ENCODE assay signal across 34 cellular contexts in the genomic region with DNA sequence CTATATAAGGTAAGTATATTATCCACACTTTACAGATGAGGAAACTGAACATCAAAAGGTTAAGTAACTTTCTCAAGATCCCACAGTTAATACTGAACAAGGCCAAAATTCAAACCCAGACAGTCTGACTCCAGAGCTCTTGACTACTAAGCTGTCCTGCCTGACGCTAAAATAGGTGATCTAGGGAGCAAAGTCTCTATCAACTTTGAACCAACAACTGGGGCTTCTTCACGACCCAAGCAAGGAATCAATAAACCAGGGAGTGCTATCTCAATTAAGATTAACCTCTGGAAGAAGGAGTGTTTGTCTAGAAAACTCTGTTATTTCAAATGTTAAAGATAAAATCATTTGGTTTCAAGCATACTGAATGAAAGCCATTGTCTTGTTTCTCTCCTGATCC.
"Had no signal": no experiment of that assay in that cellular context is flagged by ENCODE, and none has a peak within 500 bp of the region (broad histone marks: within the 10 kb centered on the region; RNA-seq: fewer than 3 reads in every experiment).

No MANE protein-coding gene starts in this region.

- H3K9me3 Mint-ChIP-seq: activated CD4-positive, alpha-beta memory T cell treated with anti-CD3 and anti-CD28 coated beads for 36 hours; activated CD4-positive, alpha-beta T cell treated with anti-CD3 and anti-CD28 coated beads, Interleukin-2, amount 10 ng/mL, durations not matched to agents 24 days and 14 days; activated T-helper 17 cell treated with anti-CD3 and anti-CD28 coated beads, Interleukin-2, amount 50 U/mL, for 72 hours; nephron; stimulated activated memory B cell treated with anti-CD40 and anti-IgM and Interleukin-4, amounts not matched to agents 10 μg/mL and 1 μg/mL and 100 μg/mL, for 72 hours had no signal

- DNase-seq: activated CD4-positive, alpha-beta memory T cell treated with anti-CD3 and anti-CD28 coated beads for 36 hours; activated CD4-positive, alpha-beta T cell treated with anti-CD3 and anti-CD28 coated beads, Interleukin-2, amount 10 ng/mL, durations not matched to agents 24 days and 14 days; activated CD4-positive, CD25-positive, alpha-beta regulatory T cell treated with anti-CD3 and anti-CD28 coated beads, Interleukin-2, amount 50 U/mL, for 72 hours; activated CD8-positive, alpha-beta memory T cell treated with anti-CD3 and anti-CD28 coated beads, Interleukin-2, amount 50 U/mL, for 4 hours; activated gamma-delta T cell treated with Interleukin-2 at 50 U/mL for 16 hours; activated naive CD4-positive, alpha-beta T cell treated with anti-CD3 and anti-CD28 coated beads, Interleukin-2, amount 50 U/mL, for 16 hours; activated T-cell treated with anti-CD3 and anti-CD28 coated beads, Interleukin-2, amount 50 U/mL, for 1 hour; amniotic stem cell; caudate nucleus; esophagus squamous epithelium; foreskin melanocyte; heart right ventricle; kidney glomerular epithelial cell; left lung; lower lobe of right lung; mesendoderm; ovary; stimulated activated CD4-positive, alpha-beta T cell treated with anti-CD3 and anti-CD28 coated beads, Interleukin-1b, Interleukin-23, amount 100 ng/mL, for 48 hours; stimulated activated CD4-positive, alpha-beta T cell treated with anti-CD3 and anti-CD28 coated beads, Interleukin-4, amount 100 ng/mL, for 4 hours; stimulated activated CD8-positive, alpha-beta memory T cell treated with anti-CD3 and anti-CD28 coated beads, Interleukin-4, amount 100 ng/mL, for 48 hours; T-helper 17 cell; T1000; tibial artery; upper lobe of right lung; WERI-Rb-1 had no signal

- H3K36me3 ChIP-seq: heart right ventricle, left lung, lower lobe of right lung, neutrophil, ovary, suprapubic skin, tibial artery, upper lobe of right lung, WERI-Rb-1 had no signal

- H3K4me3 ChIP-seq: esophagus squamous epithelium, heart right ventricle, left lung, lower lobe of right lung, ovary, skin epidermis, suprapubic skin, tibial artery, upper lobe of right lung had no signal

- H3K27ac Mint-ChIP-seq: activated CD4-positive, alpha-beta memory T cell treated with anti-CD3 and anti-CD28 coated beads for 36 hours; activated CD4-positive, alpha-beta T cell treated with anti-CD3 and anti-CD28 coated beads, Interleukin-2, amount 10 ng/mL, durations not matched to agents 24 days and 14 days; activated T-helper 17 cell treated with anti-CD3 and anti-CD28 coated beads, Interleukin-2, amount 50 U/mL, for 72 hours; nephron; progenitor cell of endocrine pancreas; stimulated activated memory B cell treated with anti-CD40 and anti-IgM and Interleukin-4, amounts not matched to agents 10 μg/mL and 1 μg/mL and 100 μg/mL, for 72 hours; T-helper 17 cell had no signal

- H3K9me3 ChIP-seq: esophagus squamous epithelium, heart right ventricle, left lung, lower lobe of right lung, neutrophil, ovary, suprapubic skin, tibial artery, upper lobe of right lung had no signal

- ATAC-seq: heart right ventricle; left lung; lower lobe of right lung; sciatic nerve; stimulated activated memory B cell treated with anti-CD40 and anti-IgM and Interleukin-4, amounts not matched to agents 10 μg/mL and 1 μg/mL and 100 μg/mL, for 72 hours; T-helper 17 cell; upper lobe of right lung had no signal

- H3K4me3 Mint-ChIP-seq: activated CD4-positive, alpha-beta memory T cell treated with anti-CD3 and anti-CD28 coated beads for 36 hours; activated CD4-positive, alpha-beta T cell treated with anti-CD3 and anti-CD28 coated beads, Interleukin-2, amount 10 ng/mL, durations not matched to agents 24 days and 14 days; activated T-helper 17 cell treated with anti-CD3 and anti-CD28 coated beads, Interleukin-2, amount 50 U/mL, for 72 hours; nephron; stimulated activated memory B cell treated with anti-CD40 and anti-IgM and Interleukin-4, amounts not matched to agents 10 μg/mL and 1 μg/mL and 100 μg/mL, for 72 hours; T-helper 17 cell had no signal

- H3K4me1 ChIP-seq: lower lobe of right lung, upper lobe of right lung had no signal

- H3K27me3 Mint-ChIP-seq: activated CD4-positive, alpha-beta memory T cell treated with anti-CD3 and anti-CD28 coated beads for 36 hours; activated CD4-positive, alpha-beta T cell treated with anti-CD3 and anti-CD28 coated beads, Interleukin-2, amount 10 ng/mL, durations not matched to agents 24 days and 14 days; activated T-helper 17 cell treated with anti-CD3 and anti-CD28 coated beads, Interleukin-2, amount 50 U/mL, for 72 hours; progenitor cell of endocrine pancreas; stimulated activated memory B cell treated with anti-CD40 and anti-IgM and Interleukin-4, amounts not matched to agents 10 μg/mL and 1 μg/mL and 100 μg/mL, for 72 hours; T-helper 17 cell had no signal

- H3K27me3 ChIP-seq: esophagus squamous epithelium, heart right ventricle, left lung, neutrophil, ovary, suprapubic skin, tibial artery, upper lobe of right lung had no signal

- H3K27ac ChIP-seq: epithelial cell of prostate, esophagus squamous epithelium, heart right ventricle, left lung, lower lobe of right lung, neutrophil, ovary, skin epidermis, suprapubic skin, tibial artery, upper lobe of right lung, WERI-Rb-1 had no signal
